1 cellular context compared by ENCODE assay signal in genomic region chr4:147780137-147780777, GRCh38.
A peak's percentile ranks its signal among the peaks of the same experiment; 100 is the strongest.
TF ChIP-seq lines count a peak whose summit lies in the region.

No MANE protein-coding gene starts in this region.

TF ChIP-seq in GM12878, 131 proteins besides CTCF, POLR2A, EP300 and RAD21 (continued from another document):
- TF ChIP-seq IKZF2 (IDR thresholded peaks at IDR 0.05) (peak; percentile 96), DPF2 (IDR thresholded peaks at IDR 0.05) (peak; percentile 94), BCL3 (IDR thresholded peaks at IDR 0.05; ENCODE audit: borderline replicate concordance, insufficient read depth, low read depth, low read length, poor library complexity, severe bottlenecking) (peak; percentile 58), KLF5 (IDR thresholded peaks at IDR 0.05; ENCODE audit: partially characterized antibody) (no peak), RELB (IDR thresholded peaks at IDR 0.05; ENCODE audit: low read depth) (peak; percentile 93), ZBTB4 (CRISPR knock-in tag; IDR thresholded peaks at IDR 0.05) (no peak), MTA3 (IDR thresholded peaks at IDR 0.05; ENCODE audit: borderline replicate concordance, low read length) (peak; percentile 24; the same call in 1 of the 2 replicates), IKZF1 (conservative IDR thresholded peaks at IDR 0.05) (peak; percentile 94), SP1 (IDR thresholded peaks at IDR 0.05; ENCODE audit: low read depth, low read length) (peak; percentile 36), BCL11A (IDR thresholded peaks at IDR 0.05; ENCODE audit: low read depth, low read length) (peak; percentile 86; the same call in 1 of the 2 replicates), NFYA (IDR thresholded peaks at IDR 0.05; ENCODE audit: borderline replicate concordance, low read depth, low read length) (no peak), ESRRA (IDR thresholded peaks at IDR 0.05; ENCODE audit: low read length) (no peak), SPI1 (IDR thresholded peaks at IDR 0.05; ENCODE audit: borderline replicate concordance, insufficient read depth, low read depth, low read length) (peak; percentile 99), TARDBP (IDR thresholded peaks at IDR 0.05; ENCODE audit: borderline replicate concordance) (no peak), ELK1 (IDR thresholded peaks at IDR 0.05; ENCODE audit: low read depth, low read length) (no peak), EGR1 (IDR thresholded peaks at IDR 0.05; ENCODE audit: borderline replicate concordance in 1 of 2, low read depth in 2 of 2, low read length in 2 of 2) (peak in 1 of 2 experiments; percentile 30; a peak in 1 of 3 replicates), MEF2A (IDR thresholded peaks at IDR 0.05; ENCODE audit: insufficient read depth, low read depth, low read length) (0 out of 2 replicates have a peak, but pooled peaks have one; percentile 44), BMI1 (IDR thresholded peaks at IDR 0.05; ENCODE audit: borderline replicate concordance) (peak; percentile 69), PML (IDR thresholded peaks at IDR 0.05; ENCODE audit: low read length) (peak; percentile 20), RUNX3 (IDR thresholded peaks at IDR 0.05; ENCODE audit: low read length) (peak; percentile 97), SKIL (IDR thresholded peaks at IDR 0.05; ENCODE audit: low read depth, poor library complexity, severe bottlenecking) (peak; percentile 74), POLR2AphosphoS5 (IDR thresholded peaks at IDR 0.05; ENCODE audit: low read length) (peak; percentile 73), BACH1 (IDR thresholded peaks at IDR 0.05; ENCODE audit: borderline replicate concordance) (peak; percentile 74; the same call in 1 of the 2 replicates), ATF7 (IDR thresholded peaks at IDR 0.05; ENCODE audit: low read depth) (peak; percentile 63), NR2C2 (IDR thresholded peaks at IDR 0.05; ENCODE audit: borderline replicate concordance, control insufficient read depth, insufficient read length, low read depth) (no peak), JUND (IDR thresholded peaks at IDR 0.05; ENCODE audit: low read depth, low read length) (no peak), SRF (IDR thresholded peaks at IDR 0.05; ENCODE audit: low read depth in 2 of 2, low read length in 2 of 2) (peak in 1 of 2 experiments; percentile 60; a peak in 1 of 4 replicates), IRF4 (IDR thresholded peaks at IDR 0.05; ENCODE audit: low read depth, low read length) (peak; percentile 88), TCF12 (IDR thresholded peaks at IDR 0.05; ENCODE audit: low read depth, low read length) (0 out of 2 replicates have a peak, but pooled peaks have one; percentile 36), CBFB (IDR thresholded peaks at IDR 0.05; ENCODE audit: low read depth) (peak; percentile 83), NFXL1 (IDR thresholded peaks at IDR 0.05; ENCODE audit: borderline replicate concordance) (no peak), SUPT20H (IDR thresholded peaks at IDR 0.05; ENCODE audit: borderline replicate concordance, control insufficient read depth, low read depth, low read length) (no peak), ZBED1 (IDR thresholded peaks at IDR 0.05; ENCODE audit: borderline replicate concordance) (peak; percentile 14; the same call in 1 of the 2 replicates), PKNOX1 (IDR thresholded peaks at IDR 0.05) (peak; percentile 89), MLLT1 (IDR thresholded peaks at IDR 0.05) (0 out of 2 replicates have a peak, but pooled peaks have one; percentile 26), ATF2 (IDR thresholded peaks at IDR 0.05; ENCODE audit: low read length) (peak; percentile 52), CHD1 (IDR thresholded peaks at IDR 0.05; ENCODE audit: low read depth, low read length) (0 out of 2 replicates have a peak, but pooled peaks have one; percentile 67), RAD51 (IDR thresholded peaks at IDR 0.05) (peak; percentile 25; the same call in 1 of the 2 replicates), MTA2 (IDR thresholded peaks at IDR 0.05; ENCODE audit: low read depth) (peak; percentile 76), BHLHE40 (IDR thresholded peaks at IDR 0.05; ENCODE audit: borderline replicate concordance in 1 of 2, low read depth in 2 of 2, low read length in 1 of 2) (peak; percentile 99 to 100), MXI1 (IDR thresholded peaks at IDR 0.05; ENCODE audit: low read depth, low read length) (peak; percentile 51; the same call in 1 of the 2 replicates), ZNF24 (IDR thresholded peaks at IDR 0.05) (no peak), ETV6 (conservative IDR thresholded peaks at IDR 0.05 in 1 of 2, IDR thresholded peaks at IDR 0.05 in 1 of 2; ENCODE audit: borderline replicate concordance in 1 of 2, low read depth in 1 of 2) (peak in 1 of 2 experiments; percentile 42; a peak in 1 of 4 replicates), GATAD2B (conservative IDR thresholded peaks at IDR 0.05; ENCODE audit: low read depth) (peak; percentile 50; the same call in 1 of the 2 replicates), YY1 (IDR thresholded peaks at IDR 0.05; ENCODE audit: low read depth, low read length) (peak; percentile 78), KAT2A (conservative IDR thresholded peaks at IDR 0.05; ENCODE audit: control insufficient read depth, low read depth, low read length) (no peak)
TF ChIP-seq in GM12878: peak in this region for 50.
